21 cellular contexts compared by ENCODE assay signal in genomic region chr11:61687420-61687819, GRCh38.
"Had no signal": no experiment of that assay in that cellular context is flagged by ENCODE, and none has a peak within 500 bp of the region (broad histone marks: within the 10 kb centered on the region; RNA-seq: fewer than 3 reads in every experiment).

No MANE protein-coding gene starts in this region.

- H3K4me3 Mint-ChIP-seq: activated T-cell treated with anti-CD3 and anti-CD28 coated beads, Interleukin-2, amount 50 U/mL, for 4 hours; mesothelial cell of epicardium; stimulated activated naive CD8-positive, alpha-beta T cell treated with anti-CD3 and anti-CD28 coated beads, Interleukin-15, Interleukin-2, amounts not matched to agents 100 ng/mL and 50 ng/mL, for 24 hours; type B pancreatic cell had no signal

- H3K27ac Mint-ChIP-seq: mesothelial cell of epicardium; stimulated activated naive CD8-positive, alpha-beta T cell treated with anti-CD3 and anti-CD28 coated beads, Interleukin-15, Interleukin-2, amounts not matched to agents 100 ng/mL and 50 ng/mL, for 24 hours; T-cell; type B pancreatic cell had no signal

- H3K9me3 ChIP-seq: ascending aorta, right atrium auricular region had no signal

- H3K36me3 ChIP-seq: ascending aorta, right atrium auricular region had no signal

- H3K36me3 Mint-ChIP-seq: mesothelial cell of epicardium, T-cell, type B pancreatic cell had no signal

- H3K4me3 ChIP-seq: ascending aorta, lung, right atrium auricular region, skin epidermis had no signal

- H3K9me3 Mint-ChIP-seq: activated T-cell treated with anti-CD3 and anti-CD28 coated beads, Interleukin-2, amount 50 U/mL, for 4 hours; mesothelial cell of epicardium; stimulated activated naive CD8-positive, alpha-beta T cell treated with anti-CD3 and anti-CD28 coated beads, Interleukin-15, Interleukin-2, amounts not matched to agents 100 ng/mL and 50 ng/mL, for 24 hours; T-cell; type B pancreatic cell had no signal

- ATAC-seq: activated T-cell treated with anti-CD3 and anti-CD28 coated beads, Interleukin-2, amount 50 U/mL, for 4 hours; left lobe of liver; T-cell had no signal

- FAIRE-seq: endothelial cell of umbilical vein, islet of Langerhans had no signal

- DNase-seq: activated CD4-positive, alpha-beta T cell treated with anti-CD3 and anti-CD28 coated beads, Interleukin-2, amount 50 U/mL, for 1 hour; activated CD4-positive, CD25-positive, alpha-beta regulatory T cell treated with anti-CD3 and anti-CD28 coated beads, Interleukin-2, amount 50 U/mL, for 72 hours; activated CD8-positive, alpha-beta memory T cell treated with anti-CD3 and anti-CD28 coated beads, Interleukin-2, amount 50 U/mL, for 4 hours; activated effector memory CD4-positive, alpha-beta T cell treated with Interleukin-2 at 50 U/mL for 16 hours; activated naive CD4-positive, alpha-beta T cell treated with anti-CD3 and anti-CD28 coated beads, Interleukin-2, amount 50 U/mL, for 16 hours; activated T-cell treated with anti-CD3 and anti-CD28 coated beads, Interleukin-2, amount 50 U/mL, for 4 hours; dermis blood vessel endothelial cell; effector memory CD4-positive, alpha-beta T cell; foreskin fibroblast; hippocampal formation; T-cell had no signal

- H3K4me1 ChIP-seq: ascending aorta had no signal

- H3K27ac ChIP-seq: ascending aorta had no signal
